11 cellular contexts compared by ENCODE assay signal in genomic region chr5:145943674-145944121, GRCh38. TPM values are rescaled to one million over a fixed set of nuclear protein-coding genes. Genes with fewer than 3 reads are reported as not detected.
DNase-seq lines count a peak whose midpoint lies in the region; ATAC-seq and TF ChIP-seq lines count a peak whose summit lies in the region.
"Had no signal": no experiment of that assay in that cellular context is flagged by ENCODE, and none has a peak within 500 bp of the region (broad histone marks: within the 10 kb centered on the region; RNA-seq: fewer than 3 reads in every experiment).

No MANE protein-coding gene starts in this region.

- H3K9me3 ChIP-seq in cardiac muscle cell (ENCODE audit: low read depth) (no peaks in the 10 kb centered on the region), upper lobe of right lung (no peaks in the 10 kb centered on the region)
- H3K9me3 ChIP-seq: right atrium auricular region had no signal

- peak; percentile 70 to 74 for DNase-seq in cardiac muscle cell (ENCODE audit: low read depth in 1 of 2, low spot score in 1 of 2)
- no peak for DNase-seq in left ventricle myocardium superior
- DNase-seq in NCI-H748 treated with DMSO at 0.1 percent for 48 hours (lab: John Stamatoyannopoulos, UW): peak; percentile 4
- DNase-seq in erythroblast (lab: John Stamatoyannopoulos, UW): peak; percentile 45 to 83
- DNase-seq in upper lobe of right lung: no peak
- no peak for DNase-seq in GF-D8 (lab: John Stamatoyannopoulos, UW)
- DNase-seq: T-cell had no signal

- no peak for TF ChIP-seq CTCF in cardiac muscle cell (IDR thresholded peaks at IDR 0.05; ENCODE audit: low read depth, low read length)
- no peak for TF ChIP-seq CTCF in upper lobe of right lung (IDR thresholded peaks at IDR 0.05)

- H3K4me3 ChIP-seq in cardiac muscle cell: no peak overlapping the region
- no peak overlapping the region for H3K4me3 ChIP-seq in upper lobe of right lung
- H3K4me3 ChIP-seq: right atrium auricular region had no signal

- ATAC-seq in left ventricle myocardium superior (no peak), upper lobe of right lung (peak; percentile 25), GM21529 (IDR thresholded peaks at IDR 0.05; ENCODE audit: unreplicated experiment) (no peak), HG03442 (IDR thresholded peaks at IDR 0.05; ENCODE audit: unreplicated experiment) (no peak)
- ATAC-seq: T-cell had no signal

- no peak for TF ChIP-seq POLR2A in erythroblast (IDR thresholded peaks at IDR 0.05; ENCODE audit: low read length)

- no peak overlapping the region for H3K27ac ChIP-seq in cardiac muscle cell
- H3K27ac ChIP-seq in upper lobe of right lung: no peak overlapping the region
- H3K27ac ChIP-seq: right atrium auricular region had no signal

- no peaks in the 10 kb centered on the region for H3K27me3 ChIP-seq in cardiac muscle cell
- H3K27me3 ChIP-seq in upper lobe of right lung: no peaks in the 10 kb centered on the region
- H3K27me3 ChIP-seq: right atrium auricular region had no signal

- peaks cover 35% of the 10 kb centered on the region for H3K4me1 ChIP-seq in cardiac muscle cell (ENCODE audit: low read depth)
- peaks cover 5% of the 10 kb centered on the region for H3K4me1 ChIP-seq in upper lobe of right lung

- H3K36me3 ChIP-seq in cardiac muscle cell: no peaks in the 10 kb centered on the region
- H3K36me3 ChIP-seq in upper lobe of right lung: no peaks in the 10 kb centered on the region
- H3K36me3 ChIP-seq: right atrium auricular region had no signal

- intact Hi-C loops in left ventricle myocardium superior (cut with micrococcal nuclease) (no loop called here), upper lobe of right lung (cut with DNase I) (no loop called here)

RNA-seq across cellular contexts. Expression of gene SH3RF2, which starts 7.3 kb away (rescaled TPM):
- 27.9 and 43.1 TPM in 2 replicates for total RNA-seq in cardiac muscle cell
- polyA plus RNA-seq in cardiac muscle cell: 38.3 and 59.3 TPM in 2 replicates
- total RNA-seq in left ventricle myocardium superior: 350 TPM
- total RNA-seq in upper lobe of right lung: 12.4 TPM
- total RNA-seq: B cell had no signal

Comparison
In these comparisons a context has a peak if more than half of its experiments do, and no peak if none do; other contexts are left out.
1. DNase-seq: peak in cardiac muscle cell (2 of 2), NCI-H748 treated with DMSO at 0.1 percent for 48 hours (single experiment) and erythroblast (2 of 2); none in left ventricle myocardium superior (single experiment), upper lobe of right lung (single experiment) and GF-D8 (single experiment).